17 cellular contexts compared by ENCODE assay signal in the genomic region with DNA sequence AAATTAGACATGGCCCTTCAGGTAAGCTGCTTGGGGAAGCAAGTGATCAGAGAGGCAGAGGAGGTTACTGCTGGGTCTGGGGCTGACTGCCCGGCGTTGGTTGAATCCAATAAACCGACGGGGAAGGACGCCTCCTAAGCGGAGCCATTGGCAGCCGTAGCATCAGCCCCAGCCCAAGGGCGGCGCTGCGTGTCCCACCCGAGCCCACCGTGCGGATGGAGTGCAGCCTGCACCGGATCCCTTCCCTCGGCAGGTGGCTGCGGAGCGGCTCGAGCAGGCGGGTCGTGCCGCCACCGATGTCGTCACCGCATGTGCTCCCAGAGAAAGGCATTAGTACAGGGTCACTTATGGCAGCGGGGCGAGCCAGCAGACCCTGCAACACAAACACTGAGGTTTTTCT.
DNase-seq lines count a peak whose midpoint lies in the region; ATAC-seq and TF ChIP-seq lines count a peak whose summit lies in the region.
"Had no signal": no experiment of that assay in that cellular context is flagged by ENCODE, and none has a peak within 500 bp of the region (broad histone marks: within the 10 kb centered on the region; RNA-seq: fewer than 3 reads in every experiment).

No MANE protein-coding gene starts in this region.

- H3K27me3 Mint-ChIP-seq in endothelial cell (ENCODE audit: unreplicated experiment): peaks cover 4% of the 10 kb centered on the region
- H3K27me3 Mint-ChIP-seq in nephron progenitor cell (ENCODE audit: low read depth, poor library complexity): peaks cover 45% of the 10 kb centered on the region
- H3K27me3 Mint-ChIP-seq: activated CD4-positive, alpha-beta memory T cell treated with anti-CD3 and anti-CD28 coated beads, Interleukin-2, amount 10 ng/mL, durations not matched to agents 7 days and 5 days; naive thymus-derived CD8-positive, alpha-beta T cell had no signal

- TF ChIP-seq CTCF in endothelial cell (IDR thresholded peaks at IDR 0.05; ENCODE audit: unreplicated experiment) (no peak), nephron progenitor cell (IDR thresholded peaks at IDR 0.05) (peak; percentile 52), thoracic aorta (IDR thresholded peaks at IDR 0.05) (no peak)

- H3K27ac Mint-ChIP-seq in endothelial cell (ENCODE audit: unreplicated experiment) (no peak overlapping the region), nephron progenitor cell (no peak overlapping the region)
- H3K27ac Mint-ChIP-seq: activated CD4-positive, alpha-beta memory T cell treated with anti-CD3 and anti-CD28 coated beads, Interleukin-2, amount 10 ng/mL, durations not matched to agents 7 days and 5 days; stimulated activated effector memory CD8-positive, alpha-beta T cell treated with anti-CD3 and anti-CD28 coated beads, Interleukin-12 subunit alpha, Interleukin-12 subunit beta, amount 100 ng/mL, for 72 hours had no signal

- H3K27ac ChIP-seq in thoracic aorta: no peak overlapping the region
- H3K27ac ChIP-seq: PC-9, uterus had no signal

- no peaks in the 10 kb centered on the region for H3K27me3 ChIP-seq in thoracic aorta (replicated peaks; ENCODE audit: insufficient read depth)
- H3K27me3 ChIP-seq: uterus had no signal

- no peaks in the 10 kb centered on the region for H3K9me3 ChIP-seq in thoracic aorta
- H3K9me3 ChIP-seq: uterus had no signal

- H3K4me1 Mint-ChIP-seq in endothelial cell (ENCODE audit: unreplicated experiment): peaks cover 2% of the 10 kb centered on the region
- peaks cover 59% of the 10 kb centered on the region for H3K4me1 Mint-ChIP-seq in nephron progenitor cell
- H3K4me1 Mint-ChIP-seq: activated CD4-positive, alpha-beta memory T cell treated with anti-CD3 and anti-CD28 coated beads, Interleukin-2, amount 10 ng/mL, durations not matched to agents 7 days and 5 days; stimulated activated effector memory CD8-positive, alpha-beta T cell treated with anti-CD3 and anti-CD28 coated beads, Interleukin-12 subunit alpha, Interleukin-12 subunit beta, amount 100 ng/mL, for 72 hours had no signal

- H3K4me1 ChIP-seq in thoracic aorta (ENCODE audit: control insufficient read depth in 1 of 2, low read depth in 2 of 2): peaks cover 0 to 14% of the 10 kb centered on the region in 2 donors
- H3K4me1 ChIP-seq: uterus had no signal

- H3K4me3 ChIP-seq in thoracic aorta: peak overlapping the region; percentile 62
- H3K4me3 ChIP-seq: PC-9, uterus had no signal

- DNase-seq in SK-N-DZ (ENCODE audit: low spot score) (peak; percentile 52), endothelial cell (ENCODE audit: low spot score) (peak; percentile 64), nephron progenitor cell (peak; percentile 76), thoracic aorta (ENCODE audit: low spot score) (no peak), NCI-H1092 (lab: John Stamatoyannopoulos, UW) (no peak)
- DNase-seq: activated CD4-positive, alpha-beta memory T cell treated with anti-CD3 and anti-CD28 coated beads, Interleukin-2, amount 10 ng/mL, durations not matched to agents 7 days and 5 days; cortex of kidney; naive thymus-derived CD8-positive, alpha-beta T cell; NCI-H2029 treated with DMSO at 0.1 percent for 48 hours; NCI-H524 treated with DMSO at 0.1 percent for 48 hours; PC-9; uterus had no signal

- H3K4me3 Mint-ChIP-seq in endothelial cell (ENCODE audit: unreplicated experiment): no peak overlapping the region
- peak overlapping the region; percentile 76 for H3K4me3 Mint-ChIP-seq in nephron progenitor cell
- H3K4me3 Mint-ChIP-seq: activated CD4-positive, alpha-beta memory T cell treated with anti-CD3 and anti-CD28 coated beads, Interleukin-2, amount 10 ng/mL, durations not matched to agents 7 days and 5 days; naive thymus-derived CD8-positive, alpha-beta T cell; stimulated activated effector memory CD8-positive, alpha-beta T cell treated with anti-CD3 and anti-CD28 coated beads, Interleukin-12 subunit alpha, Interleukin-12 subunit beta, amount 100 ng/mL, for 72 hours had no signal

- H3K9me3 Mint-ChIP-seq in endothelial cell (ENCODE audit: unreplicated experiment) (no peaks in the 10 kb centered on the region), nephron progenitor cell (peaks cover 12% of the 10 kb centered on the region)
- H3K9me3 Mint-ChIP-seq: activated CD4-positive, alpha-beta memory T cell treated with anti-CD3 and anti-CD28 coated beads, Interleukin-2, amount 10 ng/mL, durations not matched to agents 7 days and 5 days; naive thymus-derived CD8-positive, alpha-beta T cell; stimulated activated effector memory CD8-positive, alpha-beta T cell treated with anti-CD3 and anti-CD28 coated beads, Interleukin-12 subunit alpha, Interleukin-12 subunit beta, amount 100 ng/mL, for 72 hours had no signal

- H3K36me3 Mint-ChIP-seq in endothelial cell (ENCODE audit: low read depth, unreplicated experiment): no peaks in the 10 kb centered on the region
- peaks cover 5% of the 10 kb centered on the region for H3K36me3 Mint-ChIP-seq in nephron progenitor cell (ENCODE audit: low read depth)
- H3K36me3 Mint-ChIP-seq: stimulated activated effector memory CD8-positive, alpha-beta T cell treated with anti-CD3 and anti-CD28 coated beads, Interleukin-12 subunit alpha, Interleukin-12 subunit beta, amount 100 ng/mL, for 72 hours had no signal

- H3K36me3 ChIP-seq in thoracic aorta: peaks cover 3% of the 10 kb centered on the region
- H3K36me3 ChIP-seq: uterus had no signal

- ATAC-seq in thoracic aorta (ENCODE audit: insufficient number of reproducible peaks, low FRiP score, low read depth) (no peak), GM18870 (IDR thresholded peaks at IDR 0.05; ENCODE audit: unreplicated experiment) (no peak), GM19035 (IDR thresholded peaks at IDR 0.05; ENCODE audit: unreplicated experiment) (no peak)
- ATAC-seq: esophagus mucosa; naive thymus-derived CD8-positive, alpha-beta T cell; sciatic nerve; stimulated activated effector memory CD8-positive, alpha-beta T cell treated with anti-CD3 and anti-CD28 coated beads, Interleukin-12 subunit alpha, Interleukin-12 subunit beta, amount 100 ng/mL, for 72 hours had no signal

Comparison
In these comparisons a context has a peak if more than half of its experiments do, and no peak if none do; other contexts are left out.
1. DNase-seq: peak in SK-N-DZ (single experiment), endothelial cell (single experiment) and nephron progenitor cell (single experiment); none in thoracic aorta (single experiment) and NCI-H1092 (single experiment).